23 cellular contexts compared by ENCODE assay signal in the genomic region with DNA sequence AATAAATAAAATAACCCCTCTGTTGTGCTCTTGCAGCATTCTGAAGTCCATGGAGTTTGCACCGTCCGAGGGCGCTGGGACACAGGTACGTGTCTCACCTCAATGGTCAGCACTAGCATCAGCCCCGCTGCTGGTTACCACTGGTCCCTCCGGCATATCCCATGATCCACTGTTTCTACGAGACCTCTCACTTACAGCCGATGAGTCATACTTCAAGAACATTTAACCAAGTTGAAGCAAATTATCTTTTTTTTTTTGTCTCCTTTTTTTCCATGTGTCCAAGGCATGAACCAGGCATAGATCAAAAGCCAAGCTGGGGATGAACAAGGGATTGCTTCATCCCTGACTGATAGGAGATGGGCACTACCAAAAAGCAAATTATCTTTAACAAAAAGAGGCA.
DNase-seq lines count a peak whose midpoint lies in the region; FAIRE-seq and TF ChIP-seq lines count a peak whose summit lies in the region.
"Had no signal": no experiment of that assay in that cellular context is flagged by ENCODE, and none has a peak within 500 bp of the region (broad histone marks: within the 10 kb centered on the region; RNA-seq: fewer than 3 reads in every experiment).

No MANE protein-coding gene starts in this region.

- H3K4me3 ChIP-seq in astrocyte (ENCODE audit: insufficient read depth, low read depth, low read length) (no peak overlapping the region), fibroblast of pulmonary artery (replicated peaks; ENCODE audit: low read depth, low read length) (no peak overlapping the region)
- H3K4me3 ChIP-seq: Peyer's patch had no signal

- H3K27ac ChIP-seq in astrocyte (ENCODE audit: low read depth, low read length), result no peak overlapping the region
- H3K27ac ChIP-seq: neutrophil, Peyer's patch had no signal

- peaks cover 8% of the 10 kb centered on the region for H3K36me3 ChIP-seq in astrocyte (ENCODE audit: insufficient read depth, low read length)

- H4K20me1 ChIP-seq in astrocyte (ENCODE audit: insufficient read depth, low read length), result peaks cover 4% of the 10 kb centered on the region

- H3K36me3 Mint-ChIP-seq in astrocyte (ENCODE audit: low read depth, unreplicated experiment), result peaks cover 24% of the 10 kb centered on the region

- H3K4me1 Mint-ChIP-seq in astrocyte (ENCODE audit: low read depth, unreplicated experiment), result peaks cover 4% of the 10 kb centered on the region
- H3K4me1 Mint-ChIP-seq: CD8-positive, alpha-beta memory T cell had no signal

- no peak overlapping the region for H2AFZ ChIP-seq in astrocyte (ENCODE audit: low read depth, low read length)

- no peak for FAIRE-seq in astrocyte (lab: Jason Lieb, UNC)
- FAIRE-seq: bronchial epithelial cell, frontal cortex, GM19239, small intestine had no signal

- no peak overlapping the region for H3K4me3 Mint-ChIP-seq in astrocyte (ENCODE audit: unreplicated experiment)
- H3K4me3 Mint-ChIP-seq: CD8-positive, alpha-beta memory T cell had no signal

- H3K4me1 ChIP-seq in astrocyte (ENCODE audit: insufficient read depth, low read length), result no peaks in the 10 kb centered on the region
- H3K4me1 ChIP-seq: Peyer's patch had no signal

- H3K27me3 Mint-ChIP-seq in astrocyte (ENCODE audit: low read depth, unreplicated experiment), result no peaks in the 10 kb centered on the region
- H3K27me3 Mint-ChIP-seq: CD8-positive, alpha-beta memory T cell had no signal

- no peaks in the 10 kb centered on the region for H3K79me2 ChIP-seq in astrocyte (ENCODE audit: insufficient read depth, low read length)

- H3K27ac Mint-ChIP-seq in astrocyte (ENCODE audit: unreplicated experiment), result no peak overlapping the region
- H3K27ac Mint-ChIP-seq: CD8-positive, alpha-beta memory T cell had no signal

- peak; percentile 2 for DNase-seq in HCEC 1CT
- peak; percentile 26 for DNase-seq in astrocyte (ENCODE audit: low read depth)
- DNase-seq in fibroblast of pulmonary artery (ENCODE audit: low read depth), result peak; percentile 11
- DNase-seq in 8988T, result no peak
- no peak for DNase-seq in activated effector memory CD4-positive, alpha-beta T cell treated with Interleukin-2 at 50 U/mL for 16 hours
- DNase-seq in mesenteric fat pad (ENCODE audit: low spot score), result no peak
- DNase-seq in D341Med (ENCODE audit: low spot score), result no peak
- DNase-seq: activated CD4-positive, alpha-beta T cell treated with anti-CD3 and anti-CD28 coated beads, Interleukin-2, amount 50 U/mL, for 4 hours; activated CD8-positive, alpha-beta memory T cell treated with anti-CD3 and anti-CD28 coated beads, Interleukin-2, amount 50 U/mL, for 4 hours; CD8-positive, alpha-beta memory T cell; DMS79; MM.1S; NCI-H1436; NCI-H510A treated with DMSO at 0.1 percent for 48 hours; NK-92 treated with Interleukin-12 subunit alpha and Interleukin-12 subunit beta, amount 100 ng/mL, for 24 hours; Peyer's patch; small intestine; stimulated activated CD4-positive, alpha-beta T cell treated with anti-CD3 and anti-CD28 coated beads, Interleukin-2, amount 100 ng/mL, for 48 hours; stimulated activated naive CD4-positive, alpha-beta T cell treated with Interleukin-2 at 50 U/mL for 16 hours had no signal

- no peak overlapping the region for H3K4me2 ChIP-seq in astrocyte (ENCODE audit: low read length)

- no peaks in the 10 kb centered on the region for H3K9me3 ChIP-seq in astrocyte (ENCODE audit: insufficient read depth, low read depth, low read length)
- H3K9me3 ChIP-seq: neutrophil, Peyer's patch had no signal

- H3K27me3 ChIP-seq in astrocyte (ENCODE audit: insufficient read depth, low read length), result no peaks in the 10 kb centered on the region
- H3K27me3 ChIP-seq: neutrophil, Peyer's patch had no signal

- H3K9ac ChIP-seq in astrocyte (ENCODE audit: low read length), result no peak overlapping the region

- TF ChIP-seq CTCF in astrocyte (IDR thresholded peaks at IDR 0.05; ENCODE audit: insufficient read depth, low read depth, low read length) (no peak), fibroblast of pulmonary artery (IDR thresholded peaks at IDR 0.05; ENCODE audit: low read length, missing control alignments) (no peak)

- H3K9me3 Mint-ChIP-seq in astrocyte (ENCODE audit: unreplicated experiment), result no peaks in the 10 kb centered on the region
- H3K9me3 Mint-ChIP-seq: CD8-positive, alpha-beta memory T cell had no signal

Comparison
In these comparisons a context has a peak if more than half of its experiments do, and no peak if none do; other contexts are left out.
1. DNase-seq: peak in HCEC 1CT (single experiment), astrocyte (single experiment) and fibroblast of pulmonary artery (single experiment); none in 8988T (single experiment), activated effector memory CD4-positive, alpha-beta T cell treated with Interleukin-2 at 50 U/mL for 16 hours (single experiment), mesenteric fat pad (single experiment) and D341Med (single experiment).